ENCODE assay signal across 8 cellular contexts in genomic region chr22:49961601-49962011, GRCh38. TPM values are rescaled to one million over a fixed set of nuclear protein-coding genes. Genes with fewer than 3 reads are reported as not detected.
DNase-seq lines count a peak whose midpoint lies in the region; ATAC-seq, FAIRE-seq and TF ChIP-seq lines count a peak whose summit lies in the region.

No MANE protein-coding gene starts in this region.

- H3K36me3 ChIP-seq in OCI-LY7 (ENCODE audit: insufficient read depth, low read length) (peaks cover 45% of the 10 kb centered on the region), H1 (ENCODE audit: control insufficient read depth in 2 of 4, insufficient read depth in 4 of 4, low read length in 3 of 4) (peaks cover 8 to 18% (median 12%) of the 10 kb centered on the region in 4 experiments; a peak in 6 of 8 replicates)

- H4K5ac ChIP-seq in H1 (ENCODE audit: insufficient read length, low read depth, low read length), result peak overlapping the region; percentile 66

- H2BK15ac ChIP-seq in H1 (ENCODE audit: low read length), result no peak overlapping the region

- H3K36me3 Mint-ChIP-seq in CD4-positive, alpha-beta T cell (ENCODE audit: low read depth), result peaks cover 44% of the 10 kb centered on the region
- no peaks in the 10 kb centered on the region for H3K36me3 Mint-ChIP-seq in neural crest cell (ENCODE audit: low read depth)

- 0 out of 2 replicates have a peak, but pooled peaks cover 2% of the 10 kb centered on the region for H3K79me1 ChIP-seq in H1 (ENCODE audit: low read depth, low read length)

- H3K27ac ChIP-seq in CD4-positive, alpha-beta T cell (ENCODE audit: low read depth, low read length), result peak overlapping the region; percentile 91
- H3K27ac ChIP-seq in OCI-LY7 (ENCODE audit: low read depth, low read length, poor library complexity, severe bottlenecking) (peak overlapping the region; percentile 66), H1 (ENCODE audit: low read depth, low read length) (peak overlapping the region; percentile 50; the same call in 1 of the 2 replicates)

- no peak overlapping the region for H2BK12ac ChIP-seq in H1 (ENCODE audit: low read depth, low read length)

- 2% methylated on average over 45 of the region's 49 CpGs; no CpG with 5 or more reads in 1 of the 2 experiments for WGBS in H1 (ENCODE audit: extremely low coverage in 1 of 2, insufficient coverage in 1 of 2, insufficient read length in 1 of 2, insufficient replicate concordance in 2 of 2, low coverage in 1 of 2, low lambda C conversion rate in 2 of 2, missing lambda C conversion rate in 1 of 2), 2 experiments

- H3K79me2 ChIP-seq in OCI-LY7 (ENCODE audit: insufficient read depth, low read depth, low read length), result peaks cover 32% of the 10 kb centered on the region; the same call in 1 of the 2 replicates
- peaks cover 0 to 19% of the 10 kb centered on the region in 2 experiments; a peak in 1 of 4 replicates for H3K79me2 ChIP-seq in H1 (ENCODE audit: control insufficient read depth in 1 of 2, insufficient read depth in 2 of 2, low read length in 2 of 2)

- DNase-seq in CD4-positive, alpha-beta T cell, result peak in 2 of 10 experiments; percentile 21 to 45
- no peak for DNase-seq in OCI-LY7 (ENCODE audit: low spot score)
- DNase-seq in H1 (ENCODE audit: low read depth in 1 of 2, low spot score in 2 of 2), result no peak
- DNase-seq in neural crest cell (ENCODE audit: low read depth, low spot score), result no peak
- DNase-seq in NCI-H187 treated with DMSO at 0.1 percent for 48 hours (lab: John Stamatoyannopoulos, UW), result no peak
- no peak for DNase-seq in glomerular visceral epithelial cell (ENCODE audit: extremely low spot score)
- DNase-seq in activated CD4-positive, CD25-positive, alpha-beta regulatory T cell treated with anti-CD3 and anti-CD28 coated beads, Interleukin-2, amount 50 U/mL, for 72 hours, result no peak
- DNase-seq in activated CD4-positive, alpha-beta T cell treated with anti-CD3 and anti-CD28 coated beads, Interleukin-2, amount 50 U/mL, for 4 hours, result no peak

- POLR2A ChIA-PET in CD4-positive, alpha-beta T cell (lab: Charles Lee), result interaction anchor here (0.7 to 5.9 kb wide), 12 partner anchors 9 to 123 kb away, joined by 3 to 92 read pairs (median 8); no protein-coding TSS in a partner anchor
- POLR2A ChIA-PET in OCI-LY7 (lab: Charles Lee), result no interaction called here
- POLR2A ChIA-PET in H1 (lab: Charles Lee; ENCODE audit: partially characterized antibody), result interaction anchor here (0.6 to 2.6 kb wide), 6 partner anchors 9 to 44 kb away, joined by 3 to 10 read pairs (median 4); partner anchors contain the start of gene ALG12

- H3K27me3 Mint-ChIP-seq in CD4-positive, alpha-beta T cell, result no peaks in the 10 kb centered on the region
- H3K27me3 Mint-ChIP-seq in neural crest cell (ENCODE audit: low read depth), result no peaks in the 10 kb centered on the region

- 0 out of 3 replicates have a peak, but pooled peaks of 1 of the 2 experiments have one; percentile 13 for TF ChIP-seq POLR2A in H1 (IDR thresholded peaks at IDR 0.05; ENCODE audit: control extremely low read depth in 1 of 2, low read depth in 2 of 2, low read length in 2 of 2)

- BruUV-seq in OCI-LY7 (replicated peaks; lab: Mats Ljungman, UMichigan), result no TSS peak

- no peak overlapping the region for H3K14ac ChIP-seq in H1 (ENCODE audit: insufficient read length)

- peaks cover 19% of the 10 kb centered on the region for H3K4me1 Mint-ChIP-seq in CD4-positive, alpha-beta T cell (ENCODE audit: low read depth)
- H3K4me1 Mint-ChIP-seq in neural crest cell, result peaks cover 6% of the 10 kb centered on the region

- H3K9me3 Mint-ChIP-seq in CD4-positive, alpha-beta T cell, result no peaks in the 10 kb centered on the region
- H3K9me3 Mint-ChIP-seq in neural crest cell, result no peaks in the 10 kb centered on the region

- H3K27ac Mint-ChIP-seq in CD4-positive, alpha-beta T cell, result peak overlapping the region; percentile 97
- no peak overlapping the region for H3K27ac Mint-ChIP-seq in neural crest cell (ENCODE audit: unreplicated experiment)

- H3K4ac ChIP-seq in H1 (replicated peaks; ENCODE audit: insufficient read length, low read depth, low read length), result peak overlapping the region; percentile 91

- no peak for FAIRE-seq in H1 (lab: Jason Lieb, UNC)

- no peak overlapping the region for H2AK5ac ChIP-seq in H1 (ENCODE audit: low read depth, low read length)

- H2BK120ac ChIP-seq in H1 (replicated peaks; ENCODE audit: low read depth, low read length), result no peak overlapping the region

- CTCF ChIA-PET in CD4-positive, alpha-beta T cell (lab: Charles Lee), result interaction anchor here (1.2 kb wide), 1 partner anchor 31 kb away, joined by 11 read pairs; no protein-coding TSS in a partner anchor
- CTCF ChIA-PET in OCI-LY7 (lab: Charles Lee; ENCODE audit: unreplicated experiment), result no interaction called here
- CTCF ChIA-PET in H1 (lab: Charles Lee; ENCODE audit: partially characterized antibody), result interaction anchor here (0.8 kb wide), 1 partner anchor 21 kb away, joined by 3 read pairs; no protein-coding TSS in a partner anchor

- peaks cover 13% of the 10 kb centered on the region; the same call in 1 of the 2 replicates for H3K23me2 ChIP-seq in H1 (ENCODE audit: low read depth, low read length)

- H3K4me3 Mint-ChIP-seq in CD4-positive, alpha-beta T cell, result peak overlapping the region; percentile 96
- H3K4me3 Mint-ChIP-seq in neural crest cell, result peak overlapping the region; percentile 88

- peak overlapping the region; percentile 48 to 76 (median 69); a peak in 6 of 7 replicates for H3K9ac ChIP-seq in H1 (replicated peaks in 1 of 4; ENCODE audit: extremely low read depth in 1 of 4, low read depth in 3 of 4, low read length in 3 of 4)

- TF ChIP-seq EP300 in H1 (IDR thresholded peaks at IDR 0.05; ENCODE audit: borderline replicate concordance in 1 of 2, low read depth in 2 of 2, low read length in 2 of 2), result no peak

- H3K27me3 ChIP-seq in CD4-positive, alpha-beta T cell (ENCODE audit: control insufficient read depth, insufficient read depth, low read length), result no peaks in the 10 kb centered on the region
- H3K27me3 ChIP-seq in H1 (replicated peaks in 1 of 4; ENCODE audit: control insufficient read depth in 3 of 4, extremely low read depth in 1 of 4, insufficient read depth in 3 of 4, low read length in 3 of 4), result peaks cover 0 to 12% (median 6%) of the 10 kb centered on the region in 4 experiments; a peak in 6 of 7 replicates

- H3K4me2 ChIP-seq in OCI-LY7 (ENCODE audit: low read length) (peak overlapping the region; percentile 76), H1 (ENCODE audit: insufficient read depth in 1 of 2, low read depth in 2 of 2, low read length in 2 of 2) (peak overlapping the region; percentile 51 to 96)

- H3K56ac ChIP-seq in H1 (replicated peaks; ENCODE audit: insufficient read length, low read depth, low read length), result peak overlapping the region; percentile 69

- TF ChIP-seq CTCF in CD4-positive, alpha-beta T cell (IDR thresholded peaks at IDR 0.05), result no peak
- no peak for TF ChIP-seq CTCF in OCI-LY7 (conservative IDR thresholded peaks at IDR 0.05; ENCODE audit: low read length)
- TF ChIP-seq CTCF in H1 (IDR thresholded peaks at IDR 0.05; ENCODE audit: control extremely low read depth in 1 of 3, insufficient read depth in 1 of 3, low read depth in 1 of 3, low read length in 3 of 3), result no peak; a peak in 1 of 4 replicates
- no peak for TF ChIP-seq CTCF in neural crest cell (conservative IDR thresholded peaks at IDR 0.05)

- H4K20me1 ChIP-seq in OCI-LY7 (ENCODE audit: insufficient read depth, low read length) (no peaks in the 10 kb centered on the region), H1 (replicated peaks in 1 of 2; ENCODE audit: control insufficient read depth in 1 of 2, insufficient read depth in 2 of 2, low read length in 2 of 2) (peaks cover 16 to 20% of the 10 kb centered on the region in 2 experiments)

- H3K4me3 ChIP-seq in OCI-LY7 (ENCODE audit: low read depth, low read length, poor library complexity, severe bottlenecking) (peak overlapping the region; percentile 98), H1 (ENCODE audit: extremely low read depth in 1 of 4, insufficient read depth in 2 of 4, low read depth in 3 of 4, low read length in 4 of 4) (peak overlapping the region; percentile 49 to 79 (median 74))

- H3K18ac ChIP-seq in H1 (ENCODE audit: extremely low read depth, low read length), result peak overlapping the region; percentile 55

- peak overlapping the region; percentile 95 for H4K91ac ChIP-seq in H1 (replicated peaks; ENCODE audit: insufficient read length, low read length)

- ATAC-seq in CD4-positive, alpha-beta T cell (ENCODE audit: poor library complexity), result no peak

- H3K4me1 ChIP-seq in OCI-LY7 (ENCODE audit: insufficient read depth, low read length, poor library complexity, severe bottlenecking), result peaks cover 45% of the 10 kb centered on the region
- peaks cover 0 to 22% (median 12%) of the 10 kb centered on the region in 4 experiments; a peak in 5 of 7 replicates for H3K4me1 ChIP-seq in H1 (replicated peaks in 1 of 4; ENCODE audit: control insufficient read depth in 3 of 4, insufficient read depth in 4 of 4, low read length in 3 of 4)

- no peak overlapping the region for H2BK20ac ChIP-seq in H1 (ENCODE audit: low read length)

- no peaks in the 10 kb centered on the region for H3K9me2 ChIP-seq in OCI-LY7 (ENCODE audit: insufficient read depth, low read length)

- no peaks in the 10 kb centered on the region for H3K9me3 ChIP-seq in CD4-positive, alpha-beta T cell (ENCODE audit: control insufficient read depth, low read length)
- H3K9me3 ChIP-seq in OCI-LY7 (ENCODE audit: low read length) (no peaks in the 10 kb centered on the region), H1 (ENCODE audit: insufficient read depth in 2 of 2, low read depth in 1 of 2, low read length in 1 of 2) (no peaks in the 10 kb centered on the region)

- intact Hi-C loops in CD4-positive, alpha-beta T cell (cut with DNase I, micrococcal nuclease), result loop anchor here (1.0 to 5.0 kb wide), 3 partner anchors 25 to 69 kb away; no protein-coding TSS in a partner anchor
- intact Hi-C loops in OCI-LY7 (cut with micrococcal nuclease; ENCODE audit: unreplicated experiment), result no loop called here

- H4K8ac ChIP-seq in H1 (ENCODE audit: extremely low read depth, insufficient read depth, low read length), result peak overlapping the region; percentile 91

- H2BK5ac ChIP-seq in H1 (ENCODE audit: low read depth, low read length), result peak overlapping the region; percentile 20; the same call in 1 of the 2 replicates

- no peak overlapping the region for H2AFZ ChIP-seq in OCI-LY7 (ENCODE audit: low read length)
- H2AFZ ChIP-seq in H1 (ENCODE audit: low read length), result no peak overlapping the region

- no peak for TF ChIP-seq RAD21 in H1 (IDR thresholded peaks at IDR 0.05 in 1 of 2, conservative IDR thresholded peaks at IDR 0.05 in 1 of 2; ENCODE audit: low read depth in 2 of 2, low read length in 2 of 2)

- no peak overlapping the region for H3K23ac ChIP-seq in H1 (ENCODE audit: insufficient read length)

RNA-seq across cellular contexts. Expression of gene PIM3, which starts 1.0 kb away (rescaled TPM):
- total RNA-seq in CD4-positive, alpha-beta T cell, result 100 to 1,000 TPM; 224 to 230 TPM
- total RNA-seq in OCI-LY7 (2014; rRNA removed; shearing (Covaris generic)), result 74.3 and 81.7 TPM in 2 replicates
- total RNA-seq in OCI-LY7 (2022), result 60.5 and 66.5 TPM in 2 replicates
- total RNA-seq in H1 (2021; fragmentation: NEBNext Ultra II Directional; extraction: Animal tissue kit (Norgen Biotek cat#: 25700)), result 30.0 and 31.2 TPM in 2 replicates
- polyA plus RNA-seq in H1 (2011; rRNA removed), result 22.6 and 40.2 TPM in 2 replicates
- polyA plus RNA-seq in H1 (2011; cell fraction: cytosol; rRNA removed), result 20.5 TPM
- 43.4 TPM for polyA plus RNA-seq in H1 (2011; cell fraction: nucleus; rRNA removed)
- polyA plus RNA-seq in H1 (2012, experiment 1 of 2), result 16.0 to 28.8 TPM (median 24.5 TPM) in 4 replicates
- 23.8 TPM for polyA plus RNA-seq in H1 (2012, experiment 2 of 2)
- 20.9 TPM for polyA plus RNA-seq in H1 (2013, experiment 1 of 2)
- polyA plus RNA-seq in H1 (2013, experiment 2 of 2), result 21.1 TPM
- 3.8 and 3.9 TPM in 2 replicates for polyA minus RNA-seq in H1 (2011; rRNA and poly(A)+ RNA removed)
- polyA minus RNA-seq in H1 (2011; cell fraction: cytosol; rRNA and poly(A)+ RNA removed), result 17.7 TPM
- 20.5 TPM for polyA minus RNA-seq in H1 (2011; cell fraction: nucleus; rRNA and poly(A)+ RNA removed)
- 29.9 and 31.0 TPM in 2 replicates for total RNA-seq in neural crest cell

RNA-seq across cellular contexts. Expression of gene CRELD2, which starts 43.2 kb away (rescaled TPM):
- 10 to 100 TPM; 21.2 to 23.3 TPM for total RNA-seq in CD4-positive, alpha-beta T cell
- total RNA-seq in OCI-LY7 (2014; rRNA removed; shearing (Covaris generic)), result 32.5 and 35.3 TPM in 2 replicates
- total RNA-seq in OCI-LY7 (2022) (27.4 and 32.0 TPM in 2 replicates), neural crest cell (39.6 and 43.8 TPM in 2 replicates)
- total RNA-seq in H1 (2021; fragmentation: NEBNext Ultra II Directional; extraction: Animal tissue kit (Norgen Biotek cat#: 25700)), result 36.6 and 39.4 TPM in 2 replicates
- 24.5 and 34.3 TPM in 2 replicates for polyA plus RNA-seq in H1 (2011; rRNA removed)
- 35.6 TPM for polyA plus RNA-seq in H1 (2011; cell fraction: cytosol; rRNA removed)
- 52.5 TPM for polyA plus RNA-seq in H1 (2011; cell fraction: nucleus; rRNA removed)
- polyA plus RNA-seq in H1 (2012, experiment 1 of 2), result 19.3 to 35.8 TPM (median 34.6 TPM) in 4 replicates
- 23.7 TPM for polyA plus RNA-seq in H1 (2012, experiment 2 of 2)
- polyA plus RNA-seq in H1 (2013, experiment 1 of 2), result 24.9 TPM
- polyA plus RNA-seq in H1 (2013, experiment 2 of 2), result 26.3 TPM
- polyA minus RNA-seq in H1 (2011; rRNA and poly(A)+ RNA removed), result 6.1 and 8.2 TPM in 2 replicates
- polyA minus RNA-seq in H1 (2011; cell fraction: cytosol; rRNA and poly(A)+ RNA removed), result 8.7 TPM
- 8.0 TPM for polyA minus RNA-seq in H1 (2011; cell fraction: nucleus; rRNA and poly(A)+ RNA removed)

RNA-seq across cellular contexts. Expression of gene ALG12, which starts 43.4 kb away (rescaled TPM):
- 10 to 100 TPM; 13.5 to 14.6 TPM for total RNA-seq in CD4-positive, alpha-beta T cell
- 6.4 and 11.7 TPM in 2 replicates for total RNA-seq in OCI-LY7 (2014; rRNA removed; shearing (Covaris generic))
- total RNA-seq in OCI-LY7 (2022), result 11.4 and 14.0 TPM in 2 replicates
- total RNA-seq in H1 (2021; fragmentation: NEBNext Ultra II Directional; extraction: Animal tissue kit (Norgen Biotek cat#: 25700)), result 22.5 and 25.0 TPM in 2 replicates
- 13.4 and 24.1 TPM in 2 replicates for polyA plus RNA-seq in H1 (2011; rRNA removed)
- polyA plus RNA-seq in H1 (2011; cell fraction: cytosol; rRNA removed), result 16.1 TPM
- polyA plus RNA-seq in H1 (2011; cell fraction: nucleus; rRNA removed), result 28.5 TPM
- polyA plus RNA-seq in H1 (2012, experiment 1 of 2), result 14.6 to 25.7 TPM (median 22.3 TPM) in 4 replicates
- 19.9 TPM for polyA plus RNA-seq in H1 (2012, experiment 2 of 2)
- polyA plus RNA-seq in H1 (2013, experiment 1 of 2), result 23.8 TPM
- 25.7 TPM for polyA plus RNA-seq in H1 (2013, experiment 2 of 2)
- 20.3 and 23.2 TPM in 2 replicates for polyA minus RNA-seq in H1 (2011; rRNA and poly(A)+ RNA removed)
- 11.2 TPM for polyA minus RNA-seq in H1 (2011; cell fraction: cytosol; rRNA and poly(A)+ RNA removed)
- 7.9 TPM for polyA minus RNA-seq in H1 (2011; cell fraction: nucleus; rRNA and poly(A)+ RNA removed)
- total RNA-seq in neural crest cell, result 21.2 and 24.7 TPM in 2 replicates

RNA-seq across cellular contexts. Expression of gene IL17REL, which starts 51.0 kb away (rescaled TPM):
- total RNA-seq in CD4-positive, alpha-beta T cell, result not detected
- total RNA-seq in OCI-LY7 (2014; rRNA removed; shearing (Covaris generic)), result 0.03 TPM in 1 of 2 replicates, not detected in the other
- total RNA-seq in OCI-LY7 (2022) (not detected in 2 replicates), neural crest cell (0.07 TPM in 1 of 2 replicates, not detected in the other)
- total RNA-seq in H1 (2021; fragmentation: NEBNext Ultra II Directional; extraction: Animal tissue kit (Norgen Biotek cat#: 25700)), result 0.08 and 0.20 TPM in 2 replicates
- polyA plus RNA-seq in H1 (2011; rRNA removed), result 0.15 and 0.17 TPM in 2 replicates
- polyA plus RNA-seq in H1 (2011; cell fraction: cytosol; rRNA removed), result 0.18 TPM
- 0.63 TPM for polyA plus RNA-seq in H1 (2011; cell fraction: nucleus; rRNA removed)
- 0.10 to 0.20 TPM (median 0.13 TPM) in 4 replicates for polyA plus RNA-seq in H1 (2012, experiment 1 of 2)
- polyA plus RNA-seq in H1 (2012, experiment 2 of 2), result not detected
- 0.04 TPM for polyA plus RNA-seq in H1 (2013, experiment 1 of 2)
- 0.02 TPM for polyA plus RNA-seq in H1 (2013, experiment 2 of 2)
- 0.06 and 0.12 TPM in 2 replicates for polyA minus RNA-seq in H1 (2011; rRNA and poly(A)+ RNA removed)
- polyA minus RNA-seq in H1 (2011; cell fraction: cytosol; rRNA and poly(A)+ RNA removed), result 0.29 TPM
- polyA minus RNA-seq in H1 (2011; cell fraction: nucleus; rRNA and poly(A)+ RNA removed), result 0.90 TPM
